ENCODE assay signal across 8 cellular contexts in genomic region chr19:4968462-4969291, GRCh38. TPM values are rescaled to one million over a fixed set of nuclear protein-coding genes. Genes with fewer than 3 reads are reported as not detected.
DNase-seq lines count a peak whose midpoint lies in the region; FAIRE-seq and TF ChIP-seq lines count a peak whose summit lies in the region.

Gene KDM4B (plus strand): TSS chr19:4969113. CDS start chr19:5032891, 63,778 bp downstream.

- in situ Hi-C loops in SK-MEL-5 (cut with HindIII; ENCODE audit: low pct_unique_long_range_greater_than_20kb, low sequenced_read_pairs) = no loop called here

- POLR2A ChIA-PET in HEK293T (lab: Yijun Ruan, JAX) = interaction anchor here (0.6 to 0.9 kb wide), 3 partner anchors 9 to 35 kb away, joined by 3 to 4 read pairs (median 3); no protein-coding TSS in a partner anchor

- CTCF ChIA-PET in HEK293T (lab: Yijun Ruan, JAX) = interaction anchor here (0.6 to 1.3 kb wide), 2 partner anchors 8 to 28 kb away, joined by 3 to 4 read pairs; no protein-coding TSS in a partner anchor

- DNase-seq in GF-D8 (lab: John Stamatoyannopoulos, UW) = peak; percentile 96
- DNase-seq in HEK293T (ENCODE audit: extremely low spot score) = peak; percentile 98
- DNase-seq in MV-4-11 (lab: John Stamatoyannopoulos, UW) = peak; percentile 100
- DNase-seq in SK-MEL-5 (ENCODE audit: low read depth, low spot score) = peak; percentile 97
- DNase-seq in activated naive CD4-positive, alpha-beta T cell treated with Interleukin-2 at 50 U/mL for 16 hours = peak; percentile 99
- peak; percentile 99 to 100 for DNase-seq in frontal cortex (ENCODE audit: low spot score in 2 of 2)
- peak; percentile 91 for DNase-seq in non-pigmented ciliary epithelial cell (ENCODE audit: low read depth)
- peak; percentile 98 for DNase-seq in superior temporal gyrus (ENCODE audit: extremely low spot score)

- FAIRE-seq in frontal cortex (lab: Jason Lieb, UNC) = peak; percentile 61

TF ChIP-seq in HEK293T, 16 proteins besides CTCF, POLR2A, EP300 and RAD21:
- TF ChIP-seq ARNT (IDR thresholded peaks at IDR 0.05) (peak; percentile 65; the same call in 1 of the 2 replicates), SP1 (IDR thresholded peaks at IDR 0.05) (no peak), FOXM1 (IDR thresholded peaks at IDR 0.05; ENCODE audit: borderline replicate concordance) (peak; percentile 82)
- TF ChIP-seq, protein P1, sequence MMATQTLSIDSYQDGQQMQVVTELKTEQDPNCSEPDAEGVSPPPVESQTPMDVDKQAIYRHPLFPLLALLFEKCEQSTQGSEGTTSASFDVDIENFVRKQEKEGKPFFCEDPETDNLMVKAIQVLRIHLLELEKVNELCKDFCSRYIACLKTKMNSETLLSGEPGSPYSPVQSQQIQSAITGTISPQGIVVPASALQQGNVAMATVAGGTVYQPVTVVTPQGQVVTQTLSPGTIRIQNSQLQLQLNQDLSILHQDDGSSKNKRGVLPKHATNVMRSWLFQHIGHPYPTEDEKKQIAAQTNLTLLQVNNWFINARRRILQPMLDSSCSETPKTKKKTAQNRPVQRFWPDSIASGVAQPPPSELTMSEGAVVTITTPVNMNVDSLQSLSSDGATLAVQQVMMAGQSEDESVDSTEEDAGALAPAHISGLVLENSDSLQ (IDR thresholded peaks at IDR 0.05) = peak; percentile 100

RNA-seq across cellular contexts. Expression of gene KDM4B, which starts in this region (rescaled TPM):
- 3.6 and 6.0 TPM in 2 replicates for total RNA-seq in SK-MEL-5 (2014; rRNA removed; shearing (Covaris generic))
- 9.8 and 12.8 TPM in 2 replicates for polyA plus RNA-seq in SK-MEL-5 (2015; cell fraction: cytosol; rRNA removed)
- 10.0 and 14.7 TPM in 2 replicates for polyA plus RNA-seq in SK-MEL-5 (2015; cell fraction: nucleus; rRNA removed)
- 24.5 TPM for total RNA-seq in frontal cortex

Comparison
In these comparisons a context has a peak if more than half of its experiments do, and no peak if none do; other contexts are left out.
1. Peak in every context shown above with its lines: DNase-seq.